9 cellular contexts compared by ENCODE assay signal in the genomic region with DNA sequence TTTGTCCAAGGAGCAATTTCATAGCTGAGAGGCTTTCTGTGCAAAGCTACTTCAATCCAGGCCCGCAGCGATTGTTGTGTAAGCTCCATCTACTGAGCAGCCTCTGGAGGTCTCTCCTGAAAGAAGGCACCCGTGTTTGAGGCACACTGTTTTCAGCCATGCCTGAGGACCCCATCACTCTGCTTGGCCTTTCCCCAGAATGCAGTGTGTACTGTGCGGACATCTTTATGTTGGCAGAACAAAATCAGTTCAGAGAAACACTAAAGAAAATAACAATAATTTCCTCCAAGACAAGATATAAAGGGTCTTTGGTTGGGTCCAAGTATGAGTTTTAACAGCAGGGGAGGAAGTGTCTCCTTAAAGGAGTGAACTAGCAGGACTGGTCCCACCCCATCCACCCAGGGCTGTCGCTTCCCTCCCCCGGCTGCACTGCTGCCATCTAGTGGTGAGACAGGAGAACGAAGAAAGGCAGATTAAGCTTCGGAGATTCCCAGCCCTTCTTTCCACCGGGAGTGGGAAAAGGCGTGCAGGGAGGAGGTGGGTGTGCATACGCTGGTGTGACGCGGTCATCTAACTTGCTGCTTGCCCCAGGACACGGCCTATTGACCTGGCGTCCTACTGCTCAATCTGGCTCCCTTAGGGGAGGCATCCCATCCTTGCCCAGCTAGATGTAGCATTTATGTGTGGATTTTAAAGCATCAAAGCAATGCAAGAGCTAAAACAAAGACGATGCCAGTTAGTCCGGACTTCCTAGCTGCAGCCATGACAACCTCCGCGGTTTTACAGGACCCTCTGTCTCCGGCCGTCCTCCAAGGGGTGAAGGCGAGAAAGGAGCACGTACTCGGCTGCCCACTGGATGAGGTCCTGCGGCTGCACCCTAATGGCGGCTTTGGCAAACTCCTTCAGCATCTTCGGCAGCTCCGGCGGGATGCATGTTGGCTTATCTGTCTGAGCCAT. TPM values are rescaled to one million over a fixed set of nuclear protein-coding genes. Genes with fewer than 3 reads are reported as not detected.
DNase-seq lines count a peak whose midpoint lies in the region; ATAC-seq, FAIRE-seq and TF ChIP-seq lines count a peak whose summit lies in the region.
"Not testable (repeated sequence)": the region's sequence is repeated elsewhere in the genome, so short reads cannot be mapped to it uniquely, and the experiment has no call there.
"Had no signal": no experiment of that assay in that cellular context is flagged by ENCODE, and none has a peak within 500 bp of the region (broad histone marks: within the 10 kb centered on the region; RNA-seq: fewer than 3 reads in every experiment).

No MANE protein-coding gene starts in this region.

- FAIRE-seq in pancreas (lab: Jason Lieb, UNC) = not testable (repeated sequence)
- peak; percentile 99 for FAIRE-seq in urothelium cell line (lab: Jason Lieb, UNC)

- not testable (repeated sequence) for H3K36me3 ChIP-seq in DOHH2 (ENCODE audit: control insufficient read depth, low read length); IMR-90 (ENCODE audit: control insufficient read depth, insufficient read depth, low read length); pancreas

- peak overlapping the region; percentile 60; the same call in 1 of the 2 replicates for H2BK20ac ChIP-seq in IMR-90 (ENCODE audit: low read depth, low read length)

- not testable (repeated sequence) for H3K9me1 ChIP-seq in IMR-90 (ENCODE audit: insufficient read depth, low read length)

- peak overlapping the region; percentile 78 for H2AK9ac ChIP-seq in IMR-90 (replicated peaks; ENCODE audit: low read depth, low read length, poor library complexity)

- not testable (repeated sequence) for H3K4me3 ChIP-seq in DOHH2 (ENCODE audit: low read length); pancreas
- peak overlapping the region; percentile 37 for H3K4me3 ChIP-seq in IMR-90 (ENCODE audit: insufficient read depth, low read depth, low read length)
- peak overlapping the region; percentile 39 to 76 (median 61) for H3K4me3 ChIP-seq in dorsolateral prefrontal cortex

- not testable (repeated sequence) for BruUV-seq in IMR-90 (replicated peaks; lab: Mats Ljungman, UMichigan)

- H3K18ac ChIP-seq in IMR-90 (ENCODE audit: low read depth, low read length) = peak overlapping the region; percentile 25; the same call in 1 of the 2 replicates

- H2AK5ac ChIP-seq in IMR-90 (ENCODE audit: low read depth, low read length) = 0 out of 2 replicates have a peak overlapping the region, but pooled peaks have one; percentile 28

- H3K27ac ChIP-seq in DOHH2 (ENCODE audit: low read depth, low read length); IMR-90 (ENCODE audit: insufficient read depth, low read length); pancreas: not testable (repeated sequence)
- H3K27ac ChIP-seq in dorsolateral prefrontal cortex = peak overlapping the region in 50 of 59 donors; percentile 29 to 89 (median 72)

- CTCF ChIA-PET in IMR-90 (lab: Yijun Ruan, JAX) = not testable (repeated sequence)

- H2BK120ac ChIP-seq in IMR-90 (ENCODE audit: low read depth, low read length) = peak overlapping the region; percentile 48

- 0 out of 2 replicates have a peak overlapping the region, but pooled peaks have one; percentile 4 for H3K14ac ChIP-seq in IMR-90 (replicated peaks; ENCODE audit: low read depth, low read length)

- H3K27me3 ChIP-seq in DOHH2 (ENCODE audit: control insufficient read depth, low read length) (peaks cover 20% of the 10 kb centered on the region), IMR-90 (ENCODE audit: control insufficient read depth, insufficient read depth, low read length) (peaks cover 19% of the 10 kb centered on the region)
- H3K27me3 ChIP-seq in dorsolateral prefrontal cortex, pancreas: not testable (repeated sequence)

- in situ Hi-C loops in IMR-90 (cut with MboI; ENCODE audit: low sequenced_read_pairs) = not testable (repeated sequence)

- not testable (repeated sequence) for H3K79me2 ChIP-seq in DOHH2 (ENCODE audit: control insufficient read depth, low read length)

- peak overlapping the region in 1 of 2 experiments; percentile 64; a peak in 1 of 4 replicates for H4K8ac ChIP-seq in IMR-90 (ENCODE audit: low read depth in 2 of 2, low read length in 2 of 2)

- H3F3A ChIP-seq in DOHH2 (ENCODE audit: control insufficient read depth, insufficient read depth) = not testable (repeated sequence)

- DNase-seq in IMR-90 (peak; percentile 36), NCI-H82 (lab: John Stamatoyannopoulos, UW) (peak; percentile 83), dorsolateral prefrontal cortex (peak; percentile 16 to 70 (median 58)), iPS-NIHi11 (ENCODE audit: low spot score) (peak; percentile 36), pancreas (peak in 3 of 6 donors; percentile 20 to 51 (median 41)), urothelium cell line (ENCODE audit: low spot score) (peak; percentile 56)
- DNase-seq in activated CD8-positive, alpha-beta memory T cell treated with anti-CD3 and anti-CD28 coated beads for 24 hours = peak; percentile 63

- not testable (repeated sequence) for H3K79me1 ChIP-seq in IMR-90 (ENCODE audit: low read depth in 1 of 2, low read length in 2 of 2)

- H3K9ac ChIP-seq in IMR-90 (ENCODE audit: low read depth, low read length) = peak overlapping the region; percentile 37

- intact Hi-C loops in IMR-90 (cut with micrococcal nuclease) = not testable (repeated sequence)
- intact Hi-C loops in dorsolateral prefrontal cortex (cut with DNase I) (loop anchor here in 1 of 2 donors (10.0 kb wide), 2 partner anchors 255 to 325 kb away; no protein-coding TSS in a partner anchor), pancreas (cut with DNase I) (loop anchor here in 1 of 3 donors (10.0 kb wide), 1 partner anchor 235 kb away; no protein-coding TSS in a partner anchor)

- not testable (repeated sequence) for H3K9me3 ChIP-seq in DOHH2 (ENCODE audit: control insufficient read depth, insufficient read depth, low read length); IMR-90 (ENCODE audit: control insufficient read depth, insufficient read depth, low read length); pancreas

- H3K4me2 ChIP-seq in DOHH2 (ENCODE audit: low read length) = not testable (repeated sequence)
- H3K4me2 ChIP-seq in IMR-90 (ENCODE audit: low read depth, low read length) = peak overlapping the region; percentile 87

- H3K4ac ChIP-seq in IMR-90 (ENCODE audit: low read depth, low read length) = peak overlapping the region; percentile 11; the same call in 1 of the 2 replicates

- H3K56ac ChIP-seq in IMR-90 (ENCODE audit: extremely low read depth, insufficient read depth, low read length) = not testable (repeated sequence)

- not testable (repeated sequence) for H3K23ac ChIP-seq in IMR-90 (ENCODE audit: low read depth, low read length)

- peak; percentile 67 for TF ChIP-seq CTCF in DOHH2 (IDR thresholded peaks at IDR 0.05; ENCODE audit: low read depth, low read length, poor library complexity, severe bottlenecking)
- TF ChIP-seq CTCF in IMR-90 (conservative IDR thresholded peaks at IDR 0.05; ENCODE audit: low read depth, low read length) = peak; percentile 46
- peak; percentile 38 to 84 (median 72) for TF ChIP-seq CTCF in dorsolateral prefrontal cortex (IDR thresholded peaks at IDR 0.05 in 54 of 56, conservative IDR thresholded peaks at IDR 0.05 in 2 of 56; ENCODE audit: low read depth in 1 of 56, partially characterized antibody in 56 of 56)
- peak; percentile 69 to 78 (median 72) for TF ChIP-seq CTCF in pancreas (IDR thresholded peaks at IDR 0.05)

- H2BK5ac ChIP-seq in IMR-90 (ENCODE audit: low read depth, low read length, poor library complexity, severe bottlenecking) = not testable (repeated sequence)

- POLR2A ChIA-PET in IMR-90 (lab: Charles Lee; ENCODE audit: unreplicated experiment) = not testable (repeated sequence)

- ATAC-seq in IMR-90 (ENCODE audit: low read depth) = peak; percentile 93
- peak; percentile 90 to 98 (median 96) for ATAC-seq in pancreas

- not testable (repeated sequence) for H4K91ac ChIP-seq in IMR-90 (ENCODE audit: insufficient read depth, low read depth, low read length)

- not testable (repeated sequence) for H2BK15ac ChIP-seq in IMR-90 (ENCODE audit: low read depth, low read length)

- dilution Hi-C loops in IMR-90 (cut with HindIII; ENCODE audit: low sequenced_read_pairs, unreplicated experiment) = not testable (repeated sequence)

- H3K4me1 ChIP-seq in DOHH2 (ENCODE audit: control insufficient read depth, low read length); IMR-90 (ENCODE audit: control insufficient read depth, insufficient read depth, low read length); pancreas: not testable (repeated sequence)

- H4K5ac ChIP-seq in IMR-90 (ENCODE audit: low read depth, low read length) = 0 out of 2 replicates have a peak overlapping the region, but pooled peaks have one; percentile 58

- peak; percentile 48 for TF ChIP-seq RAD21 in IMR-90 (IDR thresholded peaks at IDR 0.05; ENCODE audit: low read length)

- not testable (repeated sequence) for H4K20me1 ChIP-seq in DOHH2 (ENCODE audit: control insufficient read depth, insufficient read depth, low read depth, low read length); IMR-90 (ENCODE audit: insufficient read depth, low read length)

- not testable (repeated sequence) for TF ChIP-seq POLR2A in IMR-90 (IDR thresholded peaks at IDR 0.05; ENCODE audit: low read depth, low read length)

- peak overlapping the region; percentile 85 for H2AFZ ChIP-seq in IMR-90 (replicated peaks; ENCODE audit: low read length, poor library complexity)

- 14% methylated on average over 9 of the region's 29 CpGs; no CpG with 5 or more reads in 1 of the 2 experiments for WGBS in IMR-90 (ENCODE audit: extremely low coverage in 2 of 2, insufficient read length in 1 of 2), 2 experiments
- 8 to 10% methylated on average over 23 to 27 of the region's 29 CpGs for WGBS in pancreas, 2 donors

- not testable (repeated sequence) for H3K9me2 ChIP-seq in DOHH2 (replicated peaks; ENCODE audit: control insufficient read depth, low read length)

RNA-seq across cellular contexts. Expression of gene ROPN1, which starts 12.1 kb away (rescaled TPM):
- total RNA-seq in IMR-90 (2012; rRNA removed) (0.18 TPM in 1 of 2 replicates, not detected in the other), dorsolateral prefrontal cortex (1 to 10 TPM in 2 of 120 experiments, under 1 TPM in 21, not detected in 97; 0.18 to 2.3 (median 0.39) TPM), pancreas (not detected)
- polyA plus RNA-seq in IMR-90 (2012; rRNA removed) (0.03 TPM in 1 of 2 replicates, not detected in the other), pancreas (not detected)
- 0.08 TPM in 1 of 2 replicates, not detected in the other for polyA plus RNA-seq in IMR-90 (2012; cell fraction: cytosol; rRNA removed)
- polyA plus RNA-seq in IMR-90 (2012; cell fraction: nucleus; rRNA removed; ENCODE audit: low replicate concordance) = not detected in 2 replicates
- total RNA-seq: cardiac septum had no signal

RNA-seq across cellular contexts. Expression of gene CCDC14, which starts 18.8 kb away (rescaled TPM):
- 70.0 and 82.1 TPM in 2 replicates for total RNA-seq in IMR-90 (2012; rRNA removed)
- polyA plus RNA-seq in IMR-90 (2012; rRNA removed) = 86.9 and 109 TPM in 2 replicates
- 11.3 and 12.7 TPM in 2 replicates for polyA plus RNA-seq in IMR-90 (2012; cell fraction: cytosol; rRNA removed)
- polyA plus RNA-seq in IMR-90 (2012; cell fraction: nucleus; rRNA removed; ENCODE audit: low replicate concordance) = 200 and 1,120 TPM in 2 replicates
- total RNA-seq in dorsolateral prefrontal cortex = 10 to 100 TPM; 20.5 to 62.7 (median 37.7) TPM
- 10 to 100 TPM in 3 of 6 donors, 1 to 10 TPM in 3; 6.7 to 19.1 (median 9.9) TPM for total RNA-seq in pancreas
- 10 to 100 TPM; 14.7 to 30.7 TPM for polyA plus RNA-seq in pancreas

RNA-seq across cellular contexts. Expression of gene KALRN, which starts 53.4 kb away (rescaled TPM):
- total RNA-seq in IMR-90 (2012; rRNA removed) (4.7 and 7.7 TPM in 2 replicates), dorsolateral prefrontal cortex (100 to 1,000 TPM; 132 to 438 (median 316) TPM), pancreas (10 to 100 TPM; 12.8 to 24.2 (median 14.3) TPM)
- polyA plus RNA-seq in IMR-90 (2012; rRNA removed) (2.8 and 3.2 TPM in 2 replicates), pancreas (1 to 10 TPM; 5.3 to 9.7 TPM)
- polyA plus RNA-seq in IMR-90 (2012; cell fraction: cytosol; rRNA removed) = 2.3 and 3.5 TPM in 2 replicates
- 5.3 and 7.1 TPM in 2 replicates for polyA plus RNA-seq in IMR-90 (2012; cell fraction: nucleus; rRNA removed; ENCODE audit: low replicate concordance)

Comparison
In these comparisons a context has a peak if more than half of its experiments do, and no peak if none do; other contexts are left out.
1. RNA of gene KALRN, which starts 53.4 kb away (total RNA-seq): 132 to 438 TPM in dorsolateral prefrontal cortex; 12.8 to 24.2 TPM in pancreas and 4.7 to 7.7 TPM in IMR-90; every median in the first group is over 4 times any median in the second.
2. Peak in every context shown above with its lines, with median percentiles within 50 percentile points of each other: CTCF ChIP-seq.